ENCODE assay signal across 17 cellular contexts in genomic region chr1:86119214-86119764, GRCh38. TPM values are rescaled to one million over a fixed set of nuclear protein-coding genes. Genes with fewer than 3 reads are reported as not detected.
"Had no signal": no experiment of that assay in that cellular context is flagged by ENCODE, and none has a peak within 500 bp of the region (broad histone marks: within the 10 kb centered on the region; RNA-seq: fewer than 3 reads in every experiment).

No MANE protein-coding gene starts in this region.

- H3K9me3 ChIP-seq: ascending aorta, prostate gland had no signal

- H3K27me3 ChIP-seq: ascending aorta, right atrium auricular region, tibial artery had no signal

- H3K36me3 ChIP-seq: ascending aorta, prostate gland, right atrium auricular region, tibial artery had no signal

- DNase-seq: activated CD4-positive, alpha-beta memory T cell treated with anti-CD3 and anti-CD28 coated beads for 36 hours; activated naive CD4-positive, alpha-beta T cell treated with anti-CD3 and anti-CD28 coated beads, Interleukin-2, amount 50 U/mL, for 16 hours; cerebellar nuclear complex; cortex of kidney; left cardiac atrium; mesendoderm; naive thymus-derived CD4-positive, alpha-beta T cell; stimulated activated naive CD8-positive, alpha-beta T cell treated with anti-CD3 and anti-CD28 coated beads, Interleukin-15, Interleukin-2, amounts not matched to agents 100 U/mL and 50 U/mL, for 24 hours; substantia nigra; tibial artery had no signal

- H3K27ac ChIP-seq: ascending aorta, prostate gland, right atrium auricular region, skin epidermis, tibial artery had no signal

- ATAC-seq: activated CD4-positive, CD25-positive, alpha-beta regulatory T cell treated with anti-CD3 and anti-CD28 coated beads, Interleukin-2, amount 50 U/mL, for 24 hours; left cardiac atrium; naive thymus-derived CD4-positive, alpha-beta T cell; stimulated activated naive CD8-positive, alpha-beta T cell treated with anti-CD3 and anti-CD28 coated beads, Interleukin-15, Interleukin-2, amounts not matched to agents 100 U/mL and 50 U/mL, for 24 hours had no signal

- FAIRE-seq: endometrium, islet of Langerhans had no signal

- H3K4me1 ChIP-seq: ascending aorta, prostate gland, right atrium auricular region, tibial artery had no signal

- H3K4me3 ChIP-seq: ascending aorta, prostate gland, right atrium auricular region, skin epidermis, tibial artery had no signal

RNA-seq across cellular contexts. Expression of gene COL24A1, which starts 37.3 kb away (rescaled TPM):
- total RNA-seq: activated CD4-positive, alpha-beta memory T cell treated with anti-CD3 and anti-CD28 coated beads for 36 hours had no signal
- polyA plus RNA-seq: naive thymus-derived CD4-positive, alpha-beta T cell had no signal
